11 cellular contexts compared by ENCODE assay signal in genomic region chr22:27317156-27317555, GRCh38.
DNase-seq lines count a peak whose midpoint lies in the region; ATAC-seq and TF ChIP-seq lines count a peak whose summit lies in the region.
"Had no signal": no experiment of that assay in that cellular context is flagged by ENCODE, and none has a peak within 500 bp of the region (broad histone marks: within the 10 kb centered on the region; RNA-seq: fewer than 3 reads in every experiment).

No MANE protein-coding gene starts in this region.

- no peak for TF ChIP-seq POLR2A in upper lobe of left lung (IDR thresholded peaks at IDR 0.05)

- no peak for TF ChIP-seq EP300 in upper lobe of left lung (IDR thresholded peaks at IDR 0.05)

- H3K4me3 ChIP-seq in AG04450 (ENCODE audit: low read depth, low read length): no peak overlapping the region
- no peak overlapping the region for H3K4me3 ChIP-seq in HEK293 (ENCODE audit: low read depth, low read length)
- H3K4me3 ChIP-seq in WI38 (ENCODE audit: low read depth, low read length): no peak overlapping the region
- no peak overlapping the region for H3K4me3 ChIP-seq in upper lobe of left lung

- in situ Hi-C loops in GM13977 (cut with MboI; ENCODE audit: low pct_unique_long_range_greater_than_20kb, low sequenced_read_pairs, unreplicated experiment): no loop called here

- ATAC-seq in left colon (peak; percentile 43), upper lobe of left lung (ENCODE audit: low FRiP score in 2 of 2) (no peak)

- DNase-seq in AG04450 (ENCODE audit: low read depth, low spot score): no peak
- DNase-seq in left colon: peak in 1 of 2 donors; percentile 38
- DNase-seq in GM13977 (ENCODE audit: low spot score): no peak
- no peak for DNase-seq in GM19238 (ENCODE audit: insufficient read length, low spot score)
- no peak for DNase-seq in activated naive CD4-positive, alpha-beta T cell treated with anti-CD3 and anti-CD28 coated beads, Interleukin-2, amount 50 U/mL, for 16 hours
- no peak for DNase-seq in upper lobe of left lung
- DNase-seq: cerebellar nuclear complex, NCI-H1048 had no signal

- CTCF ChIA-PET in AG04450 (lab: Charles Lee): no interaction called here
- CTCF ChIA-PET in HEK293 (lab: Yijun Ruan, JAX): interaction anchor here (0.7 kb wide), 1 partner anchor 174 kb away, joined by 3 read pairs; no protein-coding TSS in a partner anchor

- H3K4me1 ChIP-seq in HEK293 (ENCODE audit: control insufficient read depth, insufficient read depth, low read length) (peaks cover 3% of the 10 kb centered on the region; the same call in 1 of the 2 replicates), upper lobe of left lung (no peaks in the 10 kb centered on the region)

- H3K9me3 ChIP-seq in AG04450 (ENCODE audit: control insufficient read depth, insufficient read depth, low read length) (no peaks in the 10 kb centered on the region), HEK293 (ENCODE audit: control insufficient read depth, insufficient read depth, low read depth, low read length) (peaks cover 2% of the 10 kb centered on the region; the same call in 1 of the 2 replicates), upper lobe of left lung (no peaks in the 10 kb centered on the region)

- 81 to 87% methylated on average over 5 of the region's 5 CpGs for WGBS in upper lobe of left lung, 2 donors

- 0 out of 2 replicates have a peak, but pooled peaks have one; percentile 15 for TF ChIP-seq CTCF in AG04450 (IDR thresholded peaks at IDR 0.05; ENCODE audit: low read depth, low read length)
- TF ChIP-seq CTCF in HEK293 (tag by site-specific recombination; IDR thresholded peaks at IDR 0.05): peak; percentile 65; the same call in 1 of the 2 replicates
- TF ChIP-seq CTCF in WI38 (IDR thresholded peaks at IDR 0.05; ENCODE audit: low read depth, low read length): peak; percentile 21; the same call in 1 of the 2 replicates
- no peak for TF ChIP-seq CTCF in GM13977 (IDR thresholded peaks at IDR 0.05; ENCODE audit: extremely low read depth, insufficient read depth, missing control alignments)
- TF ChIP-seq CTCF in upper lobe of left lung (IDR thresholded peaks at IDR 0.05): no peak

- H3K27ac ChIP-seq in AG04450 (ENCODE audit: low read depth, low read length): no peak overlapping the region
- no peak overlapping the region for H3K27ac ChIP-seq in HEK293 (ENCODE audit: extremely low read depth, low read depth, low read length)
- no peak overlapping the region for H3K27ac ChIP-seq in upper lobe of left lung
- H3K27ac ChIP-seq: C4-2B had no signal

- POLR2A ChIA-PET in AG04450 (lab: Yijun Ruan, JAX): no interaction called here
- POLR2A ChIA-PET in HEK293 (lab: Yijun Ruan, JAX): no interaction called here

- peaks cover 37% of the 10 kb centered on the region for H3K27me3 ChIP-seq in AG04450 (ENCODE audit: control insufficient read depth, insufficient read depth, low read length)
- no peaks in the 10 kb centered on the region for H3K27me3 ChIP-seq in upper lobe of left lung

- intact Hi-C loops in left colon (cut with DNase I, micrococcal nuclease): no loop called here

- H3K36me3 ChIP-seq in HEK293 (ENCODE audit: control insufficient read depth in 2 of 2, insufficient read depth in 1 of 2, low read length in 2 of 2) (no peaks in the 10 kb centered on the region), upper lobe of left lung (no peaks in the 10 kb centered on the region)

TF ChIP-seq in HEK293, 187 proteins besides CTCF, POLR2A, EP300 and RAD21:
- no peak for TF ChIP-seq ZNF639 (tag by site-specific recombination; IDR thresholded peaks at IDR 0.05)
- TF ChIP-seq ZNF558 (tag by site-specific recombination; IDR thresholded peaks at IDR 0.05): no peak
- no peak for TF ChIP-seq IKZF3 (tag by site-specific recombination; IDR thresholded peaks at IDR 0.05)
- peak; percentile 13; the same call in 1 of the 2 replicates for TF ChIP-seq ZNF654 (tag by site-specific recombination; IDR thresholded peaks at IDR 0.05; ENCODE audit: low read depth)
- no peak for TF ChIP-seq KLF1 (tag by site-specific recombination; IDR thresholded peaks at IDR 0.05)

Comparison
In these comparisons a context has a peak if more than half of its experiments do, and no peak if none do; other contexts are left out.
1. CTCF ChIP-seq: peak in AG04450 (single experiment), HEK293 (single experiment) and WI38 (single experiment); none in GM13977 (single experiment) and upper lobe of left lung (0 of 6).